Comparison of ENCODE assay signal across 1 cellular context in genomic region chr3:31247850-31248618, GRCh38.
TF ChIP-seq lines count a peak whose summit lies in the region.

No MANE protein-coding gene starts in this region.

TF ChIP-seq in GM12878, 131 proteins besides CTCF, POLR2A, EP300 and RAD21 (continued from another document and continues in another):
- TF ChIP-seq IRF5 (IDR thresholded peaks at IDR 0.05; ENCODE audit: borderline replicate concordance) = no peak
- no peak for TF ChIP-seq SMAD1 (IDR thresholded peaks at IDR 0.05; ENCODE audit: low read depth, partially characterized antibody)
- TF ChIP-seq RB1 (IDR thresholded peaks at IDR 0.05; ENCODE audit: borderline replicate concordance) = no peak
- TF ChIP-seq ZBTB11 (CRISPR knock-in tag; IDR thresholded peaks at IDR 0.05) = no peak
- TF ChIP-seq BCLAF1 (IDR thresholded peaks at IDR 0.05) = no peak
- TF ChIP-seq ZNF24 (IDR thresholded peaks at IDR 0.05) = no peak
- 0 out of 2 replicates have a peak, but pooled peaks have one; percentile 26 for TF ChIP-seq SIN3A (IDR thresholded peaks at IDR 0.05; ENCODE audit: low read depth, low read length)
- TF ChIP-seq FOXK2 (IDR thresholded peaks at IDR 0.05) = no peak
- TF ChIP-seq CEBPZ (IDR thresholded peaks at IDR 0.05; ENCODE audit: low read depth, low read length) = no peak
- TF ChIP-seq RBBP5 (conservative IDR thresholded peaks at IDR 0.05) = no peak
- no peak; the same call in 1 of the 2 replicates for TF ChIP-seq CREB1 (IDR thresholded peaks at IDR 0.05; ENCODE audit: low read depth)
- TF ChIP-seq PRDM15 (CRISPR knock-in tag; IDR thresholded peaks at IDR 0.05) = no peak
- peak; percentile 88 for TF ChIP-seq IKZF1 (conservative IDR thresholded peaks at IDR 0.05)
- TF ChIP-seq MLLT1 (IDR thresholded peaks at IDR 0.05) = peak; percentile 71
- no peak for TF ChIP-seq ZZZ3 (IDR thresholded peaks at IDR 0.05; ENCODE audit: control insufficient read depth, insufficient read length, low read depth)
- TF ChIP-seq USF2 (IDR thresholded peaks at IDR 0.05; ENCODE audit: borderline replicate concordance, low read depth, low read length) = no peak
- TF ChIP-seq CBX5 (IDR thresholded peaks at IDR 0.05; ENCODE audit: low read depth) = 0 out of 2 replicates have a peak, but pooled peaks have one; percentile 53
- no peak for TF ChIP-seq CHD2 (IDR thresholded peaks at IDR 0.05; ENCODE audit: borderline replicate concordance, low read depth, low read length)
- no peak for TF ChIP-seq SUZ12 (IDR thresholded peaks at IDR 0.05; ENCODE audit: unreplicated experiment)
- TF ChIP-seq WRNIP1 (IDR thresholded peaks at IDR 0.05; ENCODE audit: borderline replicate concordance, low read depth, low read length) = no peak
- no peak for TF ChIP-seq NKRF (conservative IDR thresholded peaks at IDR 0.05)
- peak; percentile 70 for TF ChIP-seq MEF2B (IDR thresholded peaks at IDR 0.05; ENCODE audit: partially characterized antibody, poor library complexity, severe bottlenecking)
- peak; percentile 81; the same call in 1 of the 2 replicates for TF ChIP-seq TCF3 (IDR thresholded peaks at IDR 0.05; ENCODE audit: borderline replicate concordance, insufficient read depth, low read depth, low read length)
- no peak for TF ChIP-seq SMARCA5 (IDR thresholded peaks at IDR 0.05)
- peak in 1 of 2 experiments; percentile 66; a peak in 1 of 4 replicates for TF ChIP-seq ETV6 (conservative IDR thresholded peaks at IDR 0.05 in 1 of 2, IDR thresholded peaks at IDR 0.05 in 1 of 2; ENCODE audit: borderline replicate concordance in 1 of 2, low read depth in 1 of 2)
- no peak for TF ChIP-seq BRCA1 (IDR thresholded peaks at IDR 0.05; ENCODE audit: low read depth, low read length)
- TF ChIP-seq STAT3 (IDR thresholded peaks at IDR 0.05; ENCODE audit: low read depth, low read length) = 0 out of 2 replicates have a peak, but pooled peaks have one; percentile 37
- TF ChIP-seq ZNF592 (IDR thresholded peaks at IDR 0.05) = no peak
- no peak for TF ChIP-seq RAD51 (IDR thresholded peaks at IDR 0.05)
